15 cellular contexts compared by ENCODE assay signal in the genomic region with DNA sequence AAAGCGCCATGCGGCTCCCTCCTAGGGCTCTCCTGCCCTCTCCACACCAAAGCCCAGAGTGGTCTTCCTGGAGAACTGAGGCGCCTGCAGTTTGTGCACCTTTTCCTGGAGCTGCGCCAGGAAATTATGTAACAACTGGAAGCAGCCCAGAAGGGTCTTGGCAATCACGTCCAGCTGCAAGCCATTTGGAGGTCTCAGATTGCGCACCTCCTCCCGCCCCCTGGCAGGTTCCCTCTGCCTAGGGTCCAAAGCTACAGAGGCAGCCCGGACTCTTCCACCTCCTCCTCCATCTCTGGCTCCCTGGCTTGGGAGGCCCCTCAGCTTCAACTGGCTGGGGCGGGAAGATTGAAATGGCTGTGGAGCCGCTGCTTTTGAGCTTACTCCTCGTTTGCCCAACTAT. TPM values are rescaled to one million over a fixed set of nuclear protein-coding genes. Genes with fewer than 3 reads are reported as not detected.
DNase-seq lines count a peak whose midpoint lies in the region; TF ChIP-seq lines count a peak whose summit lies in the region.
"Had no signal": no experiment of that assay in that cellular context is flagged by ENCODE, and none has a peak within 500 bp of the region (broad histone marks: within the 10 kb centered on the region; RNA-seq: fewer than 3 reads in every experiment).

No MANE protein-coding gene starts in this region.

- H3K9ac ChIP-seq in neural progenitor cell: no peak overlapping the region

- DNase-seq in DMS 273 (lab: John Stamatoyannopoulos, UW; ENCODE audit: unreplicated experiment) (peak; percentile 27), DMS 273 treated with DMSO at 0.1 percent for 48 hours (lab: John Stamatoyannopoulos, UW) (no peak), G401 (ENCODE audit: low spot score) (peak; percentile 23), caudate nucleus (lab: John Stamatoyannopoulos, UW) (no peak), neural progenitor cell (ENCODE audit: low spot score) (no peak), GM19238 (ENCODE audit: insufficient read length, low spot score) (no peak), WERI-Rb-1 (no peak)
- no peak for DNase-seq in activated CD4-positive, alpha-beta T cell treated with anti-CD3 and anti-CD28 coated beads for 4 hours
- DNase-seq: activated effector memory CD4-positive, alpha-beta T cell treated with Interleukin-2 at 50 U/mL for 16 hours; MM.1S; NCI-H524 treated with DMSO at 0.1 percent for 48 hours had no signal

- peaks cover 3% of the 10 kb centered on the region for H3K4me1 ChIP-seq in neural progenitor cell

- peak overlapping the region; percentile 87 for H3K4me2 ChIP-seq in neural progenitor cell

- no peak overlapping the region for H3K27ac Mint-ChIP-seq in neural progenitor cell
- H3K27ac Mint-ChIP-seq: natural killer cell treated with Interleukin-12 subunit alpha and Interleukin-12 subunit beta and Interleukin-15 and Interleukin-18, amount 100 ng/mL, for 72 hours had no signal

- no peaks in the 10 kb centered on the region for H4K20me1 ChIP-seq in neural progenitor cell (ENCODE audit: low read depth)

- no peaks in the 10 kb centered on the region for H3K79me2 ChIP-seq in neural progenitor cell (ENCODE audit: low read depth)

- peaks cover 36% of the 10 kb centered on the region for H3K27me3 Mint-ChIP-seq in neural progenitor cell (ENCODE audit: insufficient read depth, low read depth)

- H3K9me3 Mint-ChIP-seq in neural progenitor cell: peaks cover 2% of the 10 kb centered on the region
- H3K9me3 Mint-ChIP-seq: natural killer cell treated with Interleukin-12 subunit alpha and Interleukin-12 subunit beta and Interleukin-15 and Interleukin-18, amount 100 ng/mL, for 72 hours had no signal

- peak overlapping the region; percentile 78 for H3K4me3 Mint-ChIP-seq in neural progenitor cell

- H3K9me3 ChIP-seq in neural progenitor cell (ENCODE audit: low read depth) (no peaks in the 10 kb centered on the region), WERI-Rb-1 (ENCODE audit: severe bottlenecking) (no peaks in the 10 kb centered on the region)

- peaks cover 2% of the 10 kb centered on the region for H3K36me3 Mint-ChIP-seq in neural progenitor cell

- H3K27me3 ChIP-seq in neural progenitor cell (peaks cover 75% of the 10 kb centered on the region), WERI-Rb-1 (ENCODE audit: insufficient read depth, low read depth, severe bottlenecking) (no peaks in the 10 kb centered on the region)

- in situ Hi-C loops in G401 (cut with HindIII; ENCODE audit: low sequenced_read_pairs): no loop called here

- no peaks in the 10 kb centered on the region for H3K36me3 ChIP-seq in neural progenitor cell
- no peaks in the 10 kb centered on the region for H3K36me3 ChIP-seq in WERI-Rb-1

- TF ChIP-seq CTCF in neural progenitor cell (IDR thresholded peaks at IDR 0.05): no peak
- no peak for TF ChIP-seq CTCF in WERI-Rb-1 (IDR thresholded peaks at IDR 0.05; ENCODE audit: low read depth, low read length)

- H3K27ac ChIP-seq in caudate nucleus (ENCODE audit: low read depth, low read length): peak overlapping the region; percentile 80
- H3K27ac ChIP-seq in neural progenitor cell: no peak overlapping the region
- H3K27ac ChIP-seq in WERI-Rb-1: no peak overlapping the region

- H3K4me1 Mint-ChIP-seq in neural progenitor cell: peaks cover 2% of the 10 kb centered on the region

- H2AFZ ChIP-seq in neural progenitor cell (replicated peaks): no peak overlapping the region

- H3K4me3 ChIP-seq in neural progenitor cell: peak overlapping the region; percentile 58
- no peak overlapping the region for H3K4me3 ChIP-seq in WERI-Rb-1 (ENCODE audit: low read depth, low read length)

- peaks cover 3% of the 10 kb centered on the region for H3F3A ChIP-seq in neural progenitor cell (ENCODE audit: low read depth)

RNA-seq across cellular contexts. Expression of gene SFTPD, which starts 34.0 kb away (rescaled TPM):
- not detected in 2 replicates for total RNA-seq in G401 (2014; rRNA removed; shearing (Covaris generic))
- total RNA-seq in neural progenitor cell (ENCODE audit: low replicate concordance): 0.09 TPM in 1 of 2 replicates, not detected in the other
- total RNA-seq: endothelial cell of umbilical vein; HT-29; natural killer cell treated with Interleukin-12 subunit alpha and Interleukin-12 subunit beta and Interleukin-15 and Interleukin-18, amount 100 ng/mL, for 72 hours; T-helper 2 cell treated with Interferon-gamma antibody and Interleukin-4, amounts not matched to agents 100 ng/mL and 5 ng/mL, for 36 hours had no signal

Comparison
In these comparisons a context has a peak if more than half of its experiments do, and no peak if none do; other contexts are left out.
1. DNase-seq: peak in DMS 273 (single experiment) and G401 (single experiment); none in DMS 273 treated with DMSO at 0.1 percent for 48 hours (single experiment), caudate nucleus (0 of 61), neural progenitor cell (single experiment), GM19238 (single experiment), activated CD4-positive, alpha-beta T cell treated with anti-CD3 and anti-CD28 coated beads for 4 hours (0 of 2) and WERI-Rb-1 (single experiment).